8 cellular contexts compared by ENCODE assay signal in genomic region chr22:36659762-36660509, GRCh38. TPM values are rescaled to one million over a fixed set of nuclear protein-coding genes. Genes with fewer than 3 reads are reported as not detected.
DNase-seq lines count a peak whose midpoint lies in the region; ATAC-seq and TF ChIP-seq lines count a peak whose summit lies in the region.

No MANE protein-coding gene starts in this region.

- no peak overlapping the region for H3K4me3 ChIP-seq in thyroid gland (replicated peaks in 1 of 3)

- H3K27me3 ChIP-seq in thyroid gland, result no peaks in the 10 kb centered on the region

- H3K27ac ChIP-seq in thyroid gland, result peak overlapping the region; percentile 82 to 90 (median 86)

- peak in 1 of 2 donors; percentile 17 for TF ChIP-seq POLR2A in thyroid gland (IDR thresholded peaks at IDR 0.05)

- 25 to 30% methylated on average over 17 to 18 of the region's 19 CpGs for WGBS in thyroid gland, 2 donors

- H3K9me3 ChIP-seq in thyroid gland, result no peaks in the 10 kb centered on the region

- no peak for ATAC-seq in HG03520 (IDR thresholded peaks at IDR 0.05; ENCODE audit: unreplicated experiment)
- ATAC-seq in HG02981 (IDR thresholded peaks at IDR 0.05; ENCODE audit: unreplicated experiment), result no peak

- DNase-seq in EH (ENCODE audit: low read depth), result peak; percentile 96
- DNase-seq in NAMALWA (ENCODE audit: low spot score), result peak; percentile 21
- peak; percentile 0 for DNase-seq in activated CD4-positive, CD25-positive, alpha-beta regulatory T cell treated with anti-CD3 and anti-CD28 coated beads, Interleukin-2, amount 50 U/mL, for 16 hours (ENCODE audit: low read depth, low spot score)
- DNase-seq in fibroblast of gingiva (ENCODE audit: low read depth), result peak; percentile 83
- DNase-seq in non-pigmented ciliary epithelial cell (ENCODE audit: low read depth), result peak; percentile 68
- DNase-seq in thyroid gland, result peak; percentile 99 to 100

- TF ChIP-seq CTCF in thyroid gland (IDR thresholded peaks at IDR 0.05), result no peak

- intact Hi-C loops in thyroid gland (cut with DNase I), result no loop called here

- no peaks in the 10 kb centered on the region for H3K36me3 ChIP-seq in thyroid gland

- H3K4me1 ChIP-seq in thyroid gland, result peaks cover 19 to 21% of the 10 kb centered on the region in 2 donors

RNA-seq across cellular contexts. Expression of gene CACNG2, which starts 43.6 kb away (rescaled TPM):
- not detected for total RNA-seq in thyroid gland

Comparison
In these comparisons a context has a peak if more than half of its experiments do, and no peak if none do; other contexts are left out.
1. DNase-seq: peak in every context shown above with its lines; median percentile 100 in thyroid gland; 96 in EH; 83 in fibroblast of gingiva; 68 in non-pigmented ciliary epithelial cell; 21 in NAMALWA; 0 in activated CD4-positive, CD25-positive, alpha-beta regulatory T cell treated with anti-CD3 and anti-CD28 coated beads, Interleukin-2, amount 50 U/mL, for 16 hours.